ENCODE assay signal across 1 cellular context in the genomic region with DNA sequence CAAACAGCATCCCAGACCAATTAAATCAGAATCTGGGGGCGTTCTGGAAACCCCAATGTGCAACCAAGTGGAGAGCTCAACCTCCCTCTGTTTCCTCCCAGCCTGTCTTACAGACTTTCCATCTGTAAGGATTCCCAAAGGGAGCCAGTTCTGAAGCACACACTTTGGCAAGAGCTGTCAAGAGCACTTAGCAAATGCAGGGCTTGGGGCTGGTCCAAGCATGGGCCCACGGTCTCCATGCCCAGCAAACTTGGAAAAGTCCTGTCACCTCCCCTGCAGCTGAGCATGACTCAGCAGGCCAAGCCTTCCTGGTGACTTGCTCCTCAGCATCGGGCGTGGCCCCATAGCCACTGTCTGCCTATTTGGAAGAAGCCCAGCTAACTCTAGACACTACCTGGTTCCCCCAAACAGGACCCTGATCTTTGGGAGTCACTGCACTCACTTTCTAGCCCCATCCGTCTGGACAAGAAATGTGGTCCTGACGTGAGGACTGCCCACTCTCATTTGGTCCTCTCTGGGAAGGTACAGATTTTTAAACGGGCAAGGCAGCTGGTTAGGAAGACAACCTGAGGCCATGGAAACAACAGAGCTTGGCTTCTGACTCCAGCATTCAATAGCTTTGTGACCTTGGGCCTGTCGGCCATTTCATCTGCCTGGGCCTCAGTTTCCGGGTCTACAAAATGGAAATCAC.
TF ChIP-seq lines count a peak whose summit lies in the region.

No MANE protein-coding gene starts in this region.

TF ChIP-seq in HEK293, 187 proteins besides CTCF, POLR2A, EP300 and RAD21 (continued from another document and continues in another):
- TF ChIP-seq, protein P1, sequence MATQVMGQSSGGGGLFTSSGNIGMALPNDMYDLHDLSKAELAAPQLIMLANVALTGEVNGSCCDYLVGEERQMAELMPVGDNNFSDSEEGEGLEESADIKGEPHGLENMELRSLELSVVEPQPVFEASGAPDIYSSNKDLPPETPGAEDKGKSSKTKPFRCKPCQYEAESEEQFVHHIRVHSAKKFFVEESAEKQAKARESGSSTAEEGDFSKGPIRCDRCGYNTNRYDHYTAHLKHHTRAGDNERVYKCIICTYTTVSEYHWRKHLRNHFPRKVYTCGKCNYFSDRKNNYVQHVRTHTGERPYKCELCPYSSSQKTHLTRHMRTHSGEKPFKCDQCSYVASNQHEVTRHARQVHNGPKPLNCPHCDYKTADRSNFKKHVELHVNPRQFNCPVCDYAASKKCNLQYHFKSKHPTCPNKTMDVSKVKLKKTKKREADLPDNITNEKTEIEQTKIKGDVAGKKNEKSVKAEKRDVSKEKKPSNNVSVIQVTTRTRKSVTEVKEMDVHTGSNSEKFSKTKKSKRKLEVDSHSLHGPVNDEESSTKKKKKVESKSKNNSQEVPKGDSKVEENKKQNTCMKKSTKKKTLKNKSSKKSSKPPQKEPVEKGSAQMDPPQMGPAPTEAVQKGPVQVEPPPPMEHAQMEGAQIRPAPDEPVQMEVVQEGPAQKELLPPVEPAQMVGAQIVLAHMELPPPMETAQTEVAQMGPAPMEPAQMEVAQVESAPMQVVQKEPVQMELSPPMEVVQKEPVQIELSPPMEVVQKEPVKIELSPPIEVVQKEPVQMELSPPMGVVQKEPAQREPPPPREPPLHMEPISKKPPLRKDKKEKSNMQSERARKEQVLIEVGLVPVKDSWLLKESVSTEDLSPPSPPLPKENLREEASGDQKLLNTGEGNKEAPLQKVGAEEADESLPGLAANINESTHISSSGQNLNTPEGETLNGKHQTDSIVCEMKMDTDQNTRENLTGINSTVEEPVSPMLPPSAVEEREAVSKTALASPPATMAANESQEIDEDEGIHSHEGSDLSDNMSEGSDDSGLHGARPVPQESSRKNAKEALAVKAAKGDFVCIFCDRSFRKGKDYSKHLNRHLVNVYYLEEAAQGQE (tag by site-specific recombination; IDR thresholded peaks at IDR 0.05), result no peak
- TF ChIP-seq ZNF169 (tag by site-specific recombination; IDR thresholded peaks at IDR 0.05) (no peak), ZNF155 (tag by site-specific recombination; IDR thresholded peaks at IDR 0.05) (no peak), ZBTB8A (tag by site-specific recombination; IDR thresholded peaks at IDR 0.05) (0 out of 2 replicates have a peak, but pooled peaks have one; percentile 24), ZNF624 (tag by site-specific recombination; IDR thresholded peaks at IDR 0.05) (no peak), ZNF677 (tag by site-specific recombination; IDR thresholded peaks at IDR 0.05) (no peak), IKZF3 (tag by site-specific recombination; IDR thresholded peaks at IDR 0.05) (no peak), ZNF404 (tag by site-specific recombination; IDR thresholded peaks at IDR 0.05) (no peak), ZNF433 (tag by site-specific recombination; IDR thresholded peaks at IDR 0.05; ENCODE audit: low read depth) (no peak), ZNF701 (tag by site-specific recombination; IDR thresholded peaks at IDR 0.05) (no peak), PATZ1 (tag by site-specific recombination; IDR thresholded peaks at IDR 0.05) (no peak), ZNF148 (tag by site-specific recombination; IDR thresholded peaks at IDR 0.05; ENCODE audit: borderline replicate concordance) (no peak), KLF7 (tag by site-specific recombination; IDR thresholded peaks at IDR 0.05; ENCODE audit: borderline replicate concordance) (0 out of 2 replicates have a peak, but pooled peaks have one; percentile 44), ZNF692 (tag by site-specific recombination; IDR thresholded peaks at IDR 0.05) (peak; percentile 97), ZNF114 (tag by site-specific recombination; IDR thresholded peaks at IDR 0.05) (no peak), ZIC2 (tag by site-specific recombination; IDR thresholded peaks at IDR 0.05) (no peak), ZNF48 (tag by site-specific recombination; IDR thresholded peaks at IDR 0.05) (no peak), EGR2 (tag by site-specific recombination; IDR thresholded peaks at IDR 0.05; ENCODE audit: low read depth) (no peak), ZNF596 (tag by site-specific recombination; IDR thresholded peaks at IDR 0.05) (no peak), ZBTB6 (tag by site-specific recombination; IDR thresholded peaks at IDR 0.05) (no peak), ZNF354C (tag by site-specific recombination; IDR thresholded peaks at IDR 0.05; ENCODE audit: borderline replicate concordance, low read depth) (no peak), ZNF423 (tag by site-specific recombination; IDR thresholded peaks at IDR 0.05) (no peak), HOXD13 (CRISPR knock-in tag; IDR thresholded peaks at IDR 0.05; ENCODE audit: borderline replicate concordance) (no peak), ZNF473 (tag by site-specific recombination; IDR thresholded peaks at IDR 0.05) (no peak), ZNF610 (tag by site-specific recombination; IDR thresholded peaks at IDR 0.05; ENCODE audit: borderline replicate concordance) (no peak), ZFP69B (tag by site-specific recombination; IDR thresholded peaks at IDR 0.05) (peak; percentile 95), ZNF140 (tag by site-specific recombination; IDR thresholded peaks at IDR 0.05) (no peak), ZNF600 (tag by site-specific recombination; IDR thresholded peaks at IDR 0.05) (no peak), ZNF629 (tag by site-specific recombination; IDR thresholded peaks at IDR 0.05) (no peak), KLF10 (tag by site-specific recombination; IDR thresholded peaks at IDR 0.05) (0 out of 2 replicates have a peak, but pooled peaks have one; percentile 37), ZNF558 (tag by site-specific recombination; IDR thresholded peaks at IDR 0.05) (no peak), ZNF24 (tag by site-specific recombination; IDR thresholded peaks at IDR 0.05) (no peak), ZNF184 (tag by site-specific recombination; IDR thresholded peaks at IDR 0.05) (no peak), MYNN (tag by site-specific recombination; IDR thresholded peaks at IDR 0.05; ENCODE audit: borderline replicate concordance) (no peak), ZFHX2 (tag by site-specific recombination; conservative IDR thresholded peaks at IDR 0.05) (peak; percentile 53), ZNF585B (tag by site-specific recombination; IDR thresholded peaks at IDR 0.05) (no peak), ZNF335 (tag by site-specific recombination; conservative IDR thresholded peaks at IDR 0.05) (no peak), ZNF214 (tag by site-specific recombination; IDR thresholded peaks at IDR 0.05; ENCODE audit: borderline replicate concordance) (no peak)
- TF ChIP-seq, protein P2, sequence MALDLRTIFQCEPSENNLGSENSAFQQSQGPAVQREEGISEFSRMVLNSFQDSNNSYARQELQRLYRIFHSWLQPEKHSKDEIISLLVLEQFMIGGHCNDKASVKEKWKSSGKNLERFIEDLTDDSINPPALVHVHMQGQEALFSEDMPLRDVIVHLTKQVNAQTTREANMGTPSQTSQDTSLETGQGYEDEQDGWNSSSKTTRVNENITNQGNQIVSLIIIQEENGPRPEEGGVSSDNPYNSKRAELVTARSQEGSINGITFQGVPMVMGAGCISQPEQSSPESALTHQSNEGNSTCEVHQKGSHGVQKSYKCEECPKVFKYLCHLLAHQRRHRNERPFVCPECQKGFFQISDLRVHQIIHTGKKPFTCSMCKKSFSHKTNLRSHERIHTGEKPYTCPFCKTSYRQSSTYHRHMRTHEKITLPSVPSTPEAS (tag by site-specific recombination; IDR thresholded peaks at IDR 0.05), result no peak
- TF ChIP-seq, protein P3, sequence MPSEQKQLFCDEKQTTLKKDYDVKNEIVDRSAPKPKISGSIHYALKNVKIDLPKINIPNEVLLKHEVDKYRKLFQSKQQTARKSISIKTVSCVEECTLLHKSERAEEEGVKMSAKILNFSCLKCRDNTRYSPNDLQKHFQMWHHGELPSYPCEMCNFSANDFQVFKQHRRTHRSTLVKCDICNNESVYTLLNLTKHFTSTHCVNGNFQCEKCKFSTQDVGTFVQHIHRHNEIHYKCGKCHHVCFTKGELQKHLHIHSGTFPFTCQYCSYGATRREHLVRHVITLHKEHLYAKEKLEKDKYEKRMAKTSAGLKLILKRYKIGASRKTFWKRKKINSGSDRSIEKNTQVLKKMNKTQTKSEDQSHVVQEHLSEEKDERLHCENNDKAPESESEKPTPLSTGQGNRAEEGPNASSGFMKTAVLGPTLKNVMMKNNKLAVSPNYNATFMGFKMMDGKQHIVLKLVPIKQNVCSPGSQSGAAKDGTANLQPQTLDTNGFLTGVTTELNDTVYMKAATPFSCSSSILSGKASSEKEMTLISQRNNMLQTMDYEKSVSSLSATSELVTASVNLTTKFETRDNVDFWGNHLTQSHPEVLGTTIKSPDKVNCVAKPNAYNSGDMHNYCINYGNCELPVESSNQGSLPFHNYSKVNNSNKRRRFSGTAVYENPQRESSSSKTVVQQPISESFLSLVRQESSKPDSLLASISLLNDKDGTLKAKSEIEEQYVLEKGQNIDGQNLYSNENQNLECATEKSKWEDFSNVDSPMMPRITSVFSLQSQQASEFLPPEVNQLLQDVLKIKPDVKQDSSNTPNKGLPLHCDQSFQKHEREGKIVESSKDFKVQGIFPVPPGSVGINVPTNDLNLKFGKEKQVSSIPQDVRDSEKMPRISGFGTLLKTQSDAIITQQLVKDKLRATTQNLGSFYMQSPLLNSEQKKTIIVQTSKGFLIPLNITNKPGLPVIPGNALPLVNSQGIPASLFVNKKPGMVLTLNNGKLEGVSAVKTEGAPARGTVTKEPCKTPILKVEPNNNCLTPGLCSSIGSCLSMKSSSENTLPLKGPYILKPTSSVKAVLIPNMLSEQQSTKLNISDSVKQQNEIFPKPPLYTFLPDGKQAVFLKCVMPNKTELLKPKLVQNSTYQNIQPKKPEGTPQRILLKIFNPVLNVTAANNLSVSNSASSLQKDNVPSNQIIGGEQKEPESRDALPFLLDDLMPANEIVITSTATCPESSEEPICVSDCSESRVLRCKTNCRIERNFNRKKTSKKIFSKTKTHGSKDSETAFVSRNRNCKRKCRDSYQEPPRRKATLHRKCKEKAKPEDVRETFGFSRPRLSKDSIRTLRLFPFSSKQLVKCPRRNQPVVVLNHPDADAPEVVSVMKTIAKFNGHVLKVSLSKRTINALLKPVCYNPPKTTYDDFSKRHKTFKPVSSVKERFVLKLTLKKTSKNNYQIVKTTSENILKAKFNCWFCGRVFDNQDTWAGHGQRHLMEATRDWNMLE (tag by site-specific recombination; conservative IDR thresholded peaks at IDR 0.05; ENCODE audit: low read depth), result no peak
- TF ChIP-seq, protein P4, sequence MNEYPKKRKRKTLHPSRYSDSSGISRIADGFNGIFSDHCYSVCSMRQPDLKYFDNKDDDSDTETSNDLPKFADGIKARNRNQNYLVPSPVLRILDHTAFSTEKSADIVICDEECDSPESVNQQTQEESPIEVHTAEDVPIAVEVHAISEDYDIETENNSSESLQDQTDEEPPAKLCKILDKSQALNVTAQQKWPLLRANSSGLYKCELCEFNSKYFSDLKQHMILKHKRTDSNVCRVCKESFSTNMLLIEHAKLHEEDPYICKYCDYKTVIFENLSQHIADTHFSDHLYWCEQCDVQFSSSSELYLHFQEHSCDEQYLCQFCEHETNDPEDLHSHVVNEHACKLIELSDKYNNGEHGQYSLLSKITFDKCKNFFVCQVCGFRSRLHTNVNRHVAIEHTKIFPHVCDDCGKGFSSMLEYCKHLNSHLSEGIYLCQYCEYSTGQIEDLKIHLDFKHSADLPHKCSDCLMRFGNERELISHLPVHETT (tag by site-specific recombination; IDR thresholded peaks at IDR 0.05), result peak; percentile 26; the same call in 1 of the 2 replicates
